7 cellular contexts compared by ENCODE assay signal in the genomic region with DNA sequence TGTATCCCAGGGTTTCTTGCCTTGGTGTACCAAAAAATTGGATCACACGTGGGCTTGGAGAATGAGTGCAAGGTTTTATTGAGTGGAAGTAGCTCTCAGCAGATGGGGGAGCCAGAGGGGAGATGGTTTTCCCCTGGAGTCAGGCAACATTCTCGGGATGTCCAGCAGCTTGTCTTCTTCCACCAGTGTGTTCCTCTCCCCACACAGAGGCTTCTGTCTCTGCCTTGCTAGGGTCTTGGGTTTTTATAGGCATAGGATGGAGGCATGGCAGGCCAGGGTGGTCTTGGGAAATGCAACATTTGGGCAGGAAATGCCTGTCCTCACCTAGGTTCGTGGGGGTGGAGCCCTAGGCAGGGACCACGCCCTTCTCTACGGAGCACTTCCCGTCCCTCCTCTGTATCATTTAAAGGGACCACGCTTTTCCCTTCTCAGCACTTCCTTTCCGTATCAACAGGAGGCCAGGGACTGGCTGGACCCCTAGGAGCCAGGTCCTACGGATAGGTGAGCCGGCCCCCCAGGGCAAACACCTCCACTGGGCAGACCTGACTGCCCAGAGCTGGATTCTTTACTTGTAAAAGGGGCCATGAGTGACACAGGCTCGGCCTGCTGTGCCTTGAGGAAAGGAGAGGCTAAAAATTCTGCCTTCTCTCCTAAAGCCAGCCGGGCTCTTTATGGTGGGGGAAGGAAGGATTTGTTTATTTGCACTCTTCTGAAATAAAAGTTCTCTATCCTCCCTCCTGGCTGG.
A peak's percentile ranks its signal among the peaks of the same experiment; 100 is the strongest.
DNase-seq lines count a peak whose midpoint lies in the region; FAIRE-seq and TF ChIP-seq lines count a peak whose summit lies in the region.

No MANE protein-coding gene starts in this region.

- in situ Hi-C loops in astrocyte of the spinal cord (cut with HindIII; ENCODE audit: low sequenced_read_pairs): no loop called here

- peak overlapping the region; percentile 86 for H3K4me3 ChIP-seq in HL-60 (replicated peaks; ENCODE audit: insufficient read depth, low read length)
- peak overlapping the region; percentile 55 for H3K4me3 ChIP-seq in astrocyte of the spinal cord (ENCODE audit: low read depth, low read length)

- peak; percentile 42 for DNase-seq in GM18507 (ENCODE audit: extremely low spot score, insufficient read length, low read depth)
- DNase-seq in HL-60 (ENCODE audit: low read depth in 1 of 2, low spot score in 1 of 2): peak; percentile 45 to 80
- DNase-seq in T-helper 2 cell: peak in 4 of 5 experiments; percentile 26 to 88 (median 50)
- peak; percentile 54 for DNase-seq in astrocyte of the spinal cord (ENCODE audit: low read depth, low spot score)
- peak; percentile 78 for DNase-seq in islet precursor cell
- DNase-seq in stimulated activated CD4-positive, alpha-beta T cell treated with anti-CD3 and anti-CD28 coated beads, Interleukin-1b, Interleukin-23, amount 100 ng/mL, for 48 hours: peak; percentile 63
- no peak for DNase-seq in NCI-H1417 (lab: John Stamatoyannopoulos, UW)

- no peak for TF ChIP-seq CTCF in HL-60 (IDR thresholded peaks at IDR 0.05; ENCODE audit: insufficient read depth, low read length)
- TF ChIP-seq CTCF in astrocyte of the spinal cord (IDR thresholded peaks at IDR 0.05; ENCODE audit: low read depth, low read length): no peak

- peak; percentile 91 for FAIRE-seq in GM18507 (lab: Jason Lieb, UNC)

- H3K27me3 ChIP-seq in HL-60 (ENCODE audit: insufficient read depth, poor library complexity, severe bottlenecking): no peaks in the 10 kb centered on the region

- peak overlapping the region; percentile 72 for H3K27ac ChIP-seq in HL-60 (replicated peaks)

Comparison
In these comparisons a context has a peak if more than half of its experiments do, and no peak if none do; other contexts are left out.
1. DNase-seq: peak in GM18507 (single experiment), HL-60 (2 of 2), T-helper 2 cell (4 of 5), astrocyte of the spinal cord (single experiment), islet precursor cell (single experiment) and stimulated activated CD4-positive, alpha-beta T cell treated with anti-CD3 and anti-CD28 coated beads, Interleukin-1b, Interleukin-23, amount 100 ng/mL, for 48 hours (single experiment); none in NCI-H1417 (0 of 3).